14 cellular contexts compared by ENCODE assay signal in genomic region chr3:161035711-161036110, GRCh38.
DNase-seq lines count a peak whose midpoint lies in the region; ATAC-seq and TF ChIP-seq lines count a peak whose summit lies in the region.
"Had no signal": no experiment of that assay in that cellular context is flagged by ENCODE, and none has a peak within 500 bp of the region (broad histone marks: within the 10 kb centered on the region; RNA-seq: fewer than 3 reads in every experiment).

No MANE protein-coding gene starts in this region.

- no peaks in the 10 kb centered on the region for H3K36me3 ChIP-seq in brain microvascular endothelial cell (replicated peaks)
- H3K36me3 ChIP-seq in mesodermal cell (ENCODE audit: control insufficient read depth, insufficient read depth, low read length) = no peaks in the 10 kb centered on the region

- H3K27ac ChIP-seq in brain microvascular endothelial cell (peak overlapping the region; percentile 98), mesodermal cell (ENCODE audit: low read depth, low read length, severe bottlenecking) (peak overlapping the region; percentile 85)

- no peak for TF ChIP-seq CTCF in brain microvascular endothelial cell (IDR thresholded peaks at IDR 0.05; ENCODE audit: low read depth, low read length, missing control alignments)

- 80% methylated on average over 1 of the region's 2 CpGs; no CpG with 5 or more reads in 1 of the 2 experiments for WGBS in mesodermal cell (ENCODE audit: insufficient coverage in 2 of 2), 2 experiments

- H3K4me1 ChIP-seq in mesodermal cell (ENCODE audit: control insufficient read depth, insufficient read depth, low read length, poor library complexity, severe bottlenecking) = no peaks in the 10 kb centered on the region

- DNase-seq in Daoy (ENCODE audit: low read depth) (peak; percentile 19), MV-4-11 (lab: John Stamatoyannopoulos, UW) (peak; percentile 96), brain microvascular endothelial cell (peak; percentile 81), epidermal melanocyte (ENCODE audit: insufficient read length, low spot score) (no peak), HuH-7 (ENCODE audit: low spot score) (no peak)
- DNase-seq: Calu3; effector CD8-positive, alpha-beta T cell; islet precursor cell; NCI-H446 treated with DMSO at 0.1 percent for 48 hours; retina had no signal

- peaks cover 3% of the 10 kb centered on the region for H3K9me3 ChIP-seq in mesodermal cell (ENCODE audit: control insufficient read depth, low read length)

- in situ Hi-C loops in brain microvascular endothelial cell (cut with HindIII; ENCODE audit: low pct_ligation_motif_present, low sequenced_read_pairs) = no loop called here

- ATAC-seq in HG02610 (IDR thresholded peaks at IDR 0.05; ENCODE audit: unreplicated experiment) (no peak), GM21825 (IDR thresholded peaks at IDR 0.05; ENCODE audit: unreplicated experiment) (no peak)
- ATAC-seq: T-cell had no signal

- no peaks in the 10 kb centered on the region for H3K27me3 ChIP-seq in brain microvascular endothelial cell (replicated peaks)

- H3K4me3 ChIP-seq in brain microvascular endothelial cell (ENCODE audit: low read depth, low read length) (no peak overlapping the region), mesodermal cell (ENCODE audit: extremely low read depth, insufficient read depth, low read length, poor library complexity, severe bottlenecking) (no peak overlapping the region)

Comparison
In these comparisons a context has a peak if more than half of its experiments do, and no peak if none do; other contexts are left out.
1. DNase-seq: peak in Daoy (single experiment), MV-4-11 (single experiment) and brain microvascular endothelial cell (single experiment); none in epidermal melanocyte (single experiment) and HuH-7 (single experiment).